Comparison of ENCODE assay signal across 8 cellular contexts in the genomic region with DNA sequence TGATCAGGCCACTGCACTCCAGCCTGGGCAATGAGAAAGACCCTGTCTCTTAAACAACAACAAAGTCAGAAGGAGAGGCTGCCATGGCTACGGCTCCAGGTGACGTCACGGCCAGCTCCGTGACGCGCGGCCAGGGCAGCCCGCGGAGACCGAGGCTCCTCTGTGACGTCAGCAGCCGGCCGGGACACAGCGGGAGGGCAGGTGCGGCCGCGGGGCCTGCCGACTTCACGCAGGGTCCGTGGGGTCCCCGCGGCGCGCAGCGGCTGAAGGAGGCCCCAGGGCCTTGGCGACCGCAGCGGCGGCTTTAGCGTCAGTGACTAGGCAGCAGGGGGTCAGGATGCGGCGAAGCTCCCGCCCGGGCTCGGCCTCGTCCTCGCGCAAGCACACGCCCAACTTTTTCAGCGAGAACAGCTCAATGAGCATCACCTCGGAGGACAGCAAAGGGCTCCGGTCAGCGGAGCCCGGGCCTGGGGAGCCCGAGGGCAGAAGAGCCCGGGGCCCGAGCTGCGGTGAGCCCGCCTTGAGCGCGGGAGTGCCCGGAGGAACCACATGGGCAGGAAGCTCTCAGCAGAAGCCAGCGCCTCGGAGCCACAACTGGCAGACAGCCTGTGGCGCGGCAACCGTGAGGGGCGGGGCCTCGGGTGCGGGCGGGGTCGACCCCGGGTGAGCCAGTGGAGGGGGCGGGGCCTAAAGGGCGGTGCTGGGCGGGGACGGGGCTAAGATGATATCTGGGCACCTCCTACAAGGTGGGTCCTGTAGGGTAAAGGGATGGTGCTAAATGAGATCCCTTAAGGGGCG. TPM values are rescaled to one million over a fixed set of nuclear protein-coding genes. Genes with fewer than 3 reads are reported as not detected.
DNase-seq lines count a peak whose midpoint lies in the region; ATAC-seq and TF ChIP-seq lines count a peak whose summit lies in the region.

TSS of gene SPAG4 (plus strand) at position 163 of the 798 bp plus-strand sequence. CDS start at position 338, 175 bp downstream.

- H3K27ac ChIP-seq in liver (ENCODE audit: low read depth in 1 of 2, low read length in 2 of 2) = peak within 1 kb of the TSS; percentile 85 to 86

- under 1% methylated on average over 68 of the region's 68 CpGs for WGBS in liver

- H3K4me3 ChIP-seq in liver (ENCODE audit: low read depth in 1 of 3, low read length in 3 of 3) = peak within 1 kb of the TSS; percentile 51 to 72 (median 58)

- TF ChIP-seq POLR2A in GM19099 (IDR thresholded peaks at IDR 0.05; ENCODE audit: extremely low read depth, insufficient read length, low read depth) = peak; percentile 72

- peaks cover 15 to 37% (median 25%) of the 10 kb centered on the region in 4 donors for H3K4me1 ChIP-seq in liver (ENCODE audit: control insufficient read depth in 4 of 4, insufficient read depth in 4 of 4, low read length in 3 of 4)

- H3K27me3 ChIP-seq in liver (ENCODE audit: control insufficient read depth in 4 of 4, insufficient read depth in 4 of 4, low read length in 3 of 4) = no peaks in the 10 kb centered on the region

- no peaks in the 10 kb centered on the region for H3K9me3 ChIP-seq in liver (ENCODE audit: control insufficient read depth in 4 of 4, low read length in 3 of 4)

- H3K36me3 ChIP-seq in liver (ENCODE audit: control insufficient read depth in 4 of 4, insufficient read depth in 3 of 4, low read depth in 1 of 4, low read length in 3 of 4) = no peaks in the 10 kb centered on the region

- peak; percentile 75 for ATAC-seq in HG03342 (IDR thresholded peaks at IDR 0.05; ENCODE audit: unreplicated experiment)

- DNase-seq in AG09319 (ENCODE audit: extremely low read depth, low read depth) = peak; percentile 99
- peak; percentile 99 to 100 for DNase-seq in NCI-H526 (lab: John Stamatoyannopoulos, UW)
- peak; percentile 100 for DNase-seq in activated CD4-positive, alpha-beta T cell treated with anti-CD3 and anti-CD28 coated beads, Interleukin-2, amount 50 U/mL, for 1 hour
- DNase-seq in dedifferentiated amniotic fluid mesenchymal stem cell (ENCODE audit: extremely low spot score) = peak; percentile 94
- DNase-seq in stimulated activated CD4-positive, alpha-beta T cell treated with anti-CD3 and anti-CD28 coated beads, Interleukin-4, amount 100 ng/mL, for 1 hour = peak; percentile 100

- peak in 1 of 2 donors; percentile 17 for TF ChIP-seq RAD21 in liver (IDR thresholded peaks at IDR 0.05)

- TF ChIP-seq CTCF in AG09319 (IDR thresholded peaks at IDR 0.05; ENCODE audit: low read depth, low read length) (no peak), liver (IDR thresholded peaks at IDR 0.05; ENCODE audit: low read depth, low read length, missing input control) (peak; percentile 4)

- peak within 1 kb of the TSS in 1 of 2 donors; percentile 84 for H3K9ac ChIP-seq in liver (ENCODE audit: low read depth in 1 of 2, low read length in 2 of 2)

TF ChIP-seq in liver, 16 proteins besides CTCF, POLR2A, EP300 and RAD21:
- TF ChIP-seq HNF4G (IDR thresholded peaks at IDR 0.05) (no peak), NR2F2 (IDR thresholded peaks at IDR 0.05) (no peak), FOXA1 (IDR thresholded peaks at IDR 0.05) (no peak), GABPA (IDR thresholded peaks at IDR 0.05 in 1 of 2, conservative IDR thresholded peaks at IDR 0.05 in 1 of 2) (peak in 1 of 2 donors; percentile 59), HNF4A (conservative IDR thresholded peaks at IDR 0.05) (no peak), TAF1 (conservative IDR thresholded peaks at IDR 0.05) (peak; percentile 73), REST (IDR thresholded peaks at IDR 0.05) (peak; percentile 62), SP1 (IDR thresholded peaks at IDR 0.05) (peak; percentile 92), FOXA2 (IDR thresholded peaks at IDR 0.05) (no peak), RXRA (IDR thresholded peaks at IDR 0.05) (no peak), JUND (IDR thresholded peaks at IDR 0.05) (peak; percentile 32 to 36), YY1 (IDR thresholded peaks at IDR 0.05) (no peak), EGR1 (IDR thresholded peaks at IDR 0.05; ENCODE audit: low read depth in 2 of 2) (no peak)
- TF ChIP-seq, protein P1, sequence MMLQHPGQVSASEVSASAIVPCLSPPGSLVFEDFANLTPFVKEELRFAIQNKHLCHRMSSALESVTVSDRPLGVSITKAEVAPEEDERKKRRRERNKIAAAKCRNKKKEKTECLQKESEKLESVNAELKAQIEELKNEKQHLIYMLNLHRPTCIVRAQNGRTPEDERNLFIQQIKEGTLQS (IDR thresholded peaks at IDR 0.05) = no peak
- TF ChIP-seq, protein P2, sequence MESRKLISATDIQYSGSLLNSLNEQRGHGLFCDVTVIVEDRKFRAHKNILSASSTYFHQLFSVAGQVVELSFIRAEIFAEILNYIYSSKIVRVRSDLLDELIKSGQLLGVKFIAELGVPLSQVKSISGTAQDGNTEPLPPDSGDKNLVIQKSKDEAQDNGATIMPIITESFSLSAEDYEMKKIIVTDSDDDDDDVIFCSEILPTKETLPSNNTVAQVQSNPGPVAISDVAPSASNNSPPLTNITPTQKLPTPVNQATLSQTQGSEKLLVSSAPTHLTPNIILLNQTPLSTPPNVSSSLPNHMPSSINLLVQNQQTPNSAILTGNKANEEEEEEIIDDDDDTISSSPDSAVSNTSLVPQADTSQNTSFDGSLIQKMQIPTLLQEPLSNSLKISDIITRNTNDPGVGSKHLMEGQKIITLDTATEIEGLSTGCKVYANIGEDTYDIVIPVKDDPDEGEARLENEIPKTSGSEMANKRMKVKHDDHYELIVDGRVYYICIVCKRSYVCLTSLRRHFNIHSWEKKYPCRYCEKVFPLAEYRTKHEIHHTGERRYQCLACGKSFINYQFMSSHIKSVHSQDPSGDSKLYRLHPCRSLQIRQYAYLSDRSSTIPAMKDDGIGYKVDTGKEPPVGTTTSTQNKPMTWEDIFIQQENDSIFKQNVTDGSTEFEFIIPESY (IDR thresholded peaks at IDR 0.05) = peak; percentile 31
- TF ChIP-seq, protein P3, sequence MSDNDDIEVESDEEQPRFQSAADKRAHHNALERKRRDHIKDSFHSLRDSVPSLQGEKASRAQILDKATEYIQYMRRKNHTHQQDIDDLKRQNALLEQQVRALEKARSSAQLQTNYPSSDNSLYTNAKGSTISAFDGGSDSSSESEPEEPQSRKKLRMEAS (IDR thresholded peaks at IDR 0.05) = peak; percentile 37

RNA-seq across cellular contexts. Expression of gene SPAG4, which starts in this region (rescaled TPM):
- total RNA-seq in liver = 1 to 10 TPM; 3.3 to 3.5 TPM
- polyA plus RNA-seq in liver = 1 to 10 TPM; 2.1 to 4.6 TPM

Comparison
In these comparisons a context has a peak if more than half of its experiments do, and no peak if none do; other contexts are left out.
1. Peak in every context shown above with its lines: DNase-seq, ATAC-seq, H3K4me3 ChIP-seq and H3K27ac ChIP-seq.